Comparison of ENCODE assay signal across 14 cellular contexts in the genomic region with DNA sequence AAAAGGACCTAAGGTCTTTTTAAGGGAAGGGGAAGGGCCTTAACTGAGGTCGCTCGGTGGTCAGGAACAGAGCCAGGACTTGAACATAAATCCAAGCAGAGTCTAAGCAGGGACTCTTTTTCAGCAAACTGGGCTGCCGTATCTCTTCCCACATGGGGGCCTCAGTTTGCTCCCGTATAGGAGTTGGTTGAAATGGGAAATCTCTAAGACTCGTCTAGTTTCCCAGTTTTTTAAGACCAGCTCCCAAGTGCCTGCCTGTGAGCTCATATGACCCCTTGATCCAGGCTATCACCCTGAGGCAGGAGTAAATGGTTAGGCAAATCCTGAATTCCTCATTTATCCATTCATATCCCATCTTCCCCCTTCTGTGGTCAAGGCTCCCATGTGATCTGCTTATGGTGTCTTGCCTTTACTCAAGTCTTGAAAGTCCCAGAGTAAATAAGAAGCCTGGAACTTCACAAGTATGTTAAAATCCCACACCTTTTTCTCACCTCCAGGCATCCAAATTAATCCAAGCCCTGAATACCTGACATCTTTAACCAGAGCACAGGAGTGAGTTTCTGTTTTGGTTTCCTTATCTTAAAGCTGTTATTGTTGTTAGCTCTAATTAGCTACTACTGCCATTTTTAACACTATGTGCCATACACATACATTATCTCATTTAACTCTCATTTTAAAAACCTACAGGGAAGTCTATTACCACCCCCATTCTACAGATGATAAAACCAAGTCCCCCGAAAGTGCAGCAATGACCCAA. TPM values are rescaled to one million over a fixed set of nuclear protein-coding genes. Genes with fewer than 3 reads are reported as not detected.
DNase-seq lines count a peak whose midpoint lies in the region; ATAC-seq and TF ChIP-seq lines count a peak whose summit lies in the region.
"Had no signal": no experiment of that assay in that cellular context is flagged by ENCODE, and none has a peak within 500 bp of the region (broad histone marks: within the 10 kb centered on the region; RNA-seq: fewer than 3 reads in every experiment).

No MANE protein-coding gene starts in this region.

- H3K9me3 ChIP-seq in PC-3 (ENCODE audit: low read length) (no peaks in the 10 kb centered on the region), esophagus (ENCODE audit: control insufficient read depth in 2 of 2, insufficient read depth in 1 of 2, low read depth in 1 of 2, low read length in 1 of 2) (peaks cover 0 to 1% of the 10 kb centered on the region in 2 donors), tibial artery (no peaks in the 10 kb centered on the region)

- no peak for TF ChIP-seq POLR2A in erythroblast (IDR thresholded peaks at IDR 0.05; ENCODE audit: low read length)

- H2AFZ ChIP-seq in PC-3 (ENCODE audit: low read length): no peak overlapping the region

- H3K9ac ChIP-seq in PC-3 (ENCODE audit: low read length): no peak overlapping the region

- ATAC-seq in PC-3 (no peak), HG02885 (IDR thresholded peaks at IDR 0.05; ENCODE audit: poor library complexity, unreplicated experiment) (no peak)

- DNase-seq in COLO829 (ENCODE audit: low spot score): peak; percentile 5
- no peak for DNase-seq in PC-3
- peak; percentile 53 for DNase-seq in renal cortical epithelial cell (ENCODE audit: low read depth)
- DNase-seq in erythroblast (lab: John Stamatoyannopoulos, UW): no peak
- no peak for DNase-seq in tibial artery
- DNase-seq in NK-92 treated with Interleukin-12 subunit alpha and Interleukin-12 subunit beta, amount 100 ng/mL, for 24 hours (lab: John Stamatoyannopoulos, UW): no peak
- DNase-seq: activated B cell treated with CpG ODN at 0.5 μM for 24 hours, anterior cingulate cortex, midbrain, NCI-H1105 treated with DMSO at 0.1 percent for 48 hours had no signal

- POLR2A ChIA-PET in PC-3 (lab: Charles Lee; ENCODE audit: unreplicated experiment): no interaction called here

- H3K4me3 ChIP-seq in PC-3 (ENCODE audit: low read length) (no peak overlapping the region), esophagus (ENCODE audit: low read depth in 1 of 2, low read length in 2 of 2) (no peak overlapping the region), tibial artery (no peak overlapping the region)
- H3K4me3 ChIP-seq: SK-N-MC had no signal

- no peaks in the 10 kb centered on the region for H3K27me3 ChIP-seq in PC-3 (ENCODE audit: low read length)
- no peaks in the 10 kb centered on the region for H3K27me3 ChIP-seq in esophagus (ENCODE audit: control insufficient read depth in 1 of 2, insufficient read depth in 2 of 2, low read length in 2 of 2)
- H3K27me3 ChIP-seq in tibial artery: no peaks in the 10 kb centered on the region

- intact Hi-C loops in PC-3 (cut with micrococcal nuclease): no loop called here
- intact Hi-C loops in tibial artery (cut with DNase I; ENCODE audit: low total_unique reads): no loop called here

- H3K27ac ChIP-seq in PC-3 (ENCODE audit: low read length): peak overlapping the region; percentile 1; the same call in 1 of the 2 replicates
- peak overlapping the region; percentile 36 to 82 for H3K27ac ChIP-seq in esophagus (ENCODE audit: low read depth in 2 of 2, low read length in 1 of 2)
- peak overlapping the region in 1 of 2 donors; percentile 26 for H3K27ac ChIP-seq in tibial artery
- H3K27ac ChIP-seq: SK-N-MC had no signal

- CTCF ChIA-PET in PC-3 (lab: Charles Lee): interaction anchor here (0.6 to 0.7 kb wide), 2 partner anchors 25 to 62 kb away, joined by 3 to 7 read pairs; no protein-coding TSS in a partner anchor

- no peaks in the 10 kb centered on the region for H3K9me2 ChIP-seq in PC-3 (replicated peaks; ENCODE audit: low read length)

- H3K4me1 ChIP-seq in PC-3 (ENCODE audit: insufficient read depth, low read length): peaks cover 28% of the 10 kb centered on the region
- peaks cover 19 to 45% of the 10 kb centered on the region in 2 donors for H3K4me1 ChIP-seq in esophagus (ENCODE audit: control insufficient read depth in 2 of 2, insufficient read depth in 2 of 2, low read length in 1 of 2)
- peaks cover 0 to 24% (median 14%) of the 10 kb centered on the region in 4 donors for H3K4me1 ChIP-seq in tibial artery

- WGBS in esophagus, 2 donors: 53 to 60% methylated on average over 6 of the region's 6 CpGs

- H3K79me2 ChIP-seq in PC-3 (ENCODE audit: low read length): no peaks in the 10 kb centered on the region

- no peak overlapping the region for H3K4me2 ChIP-seq in PC-3 (ENCODE audit: low read length)

- H3K36me3 ChIP-seq in PC-3 (ENCODE audit: low read depth, low read length): no peaks in the 10 kb centered on the region
- no peaks in the 10 kb centered on the region for H3K36me3 ChIP-seq in esophagus (ENCODE audit: control insufficient read depth in 2 of 2, insufficient read depth in 2 of 2, low read length in 1 of 2)
- no peaks in the 10 kb centered on the region for H3K36me3 ChIP-seq in tibial artery

- BruUV-seq in PC-3 (replicated peaks; lab: Mats Ljungman, UMichigan): no TSS peak

- no peak for TF ChIP-seq CTCF in PC-3 (conservative IDR thresholded peaks at IDR 0.05; ENCODE audit: low read depth, low read length)
- no peak for TF ChIP-seq CTCF in tibial artery (IDR thresholded peaks at IDR 0.05)

- H4K20me1 ChIP-seq in PC-3 (ENCODE audit: low read length): no peaks in the 10 kb centered on the region

- no peaks in the 10 kb centered on the region for H3F3A ChIP-seq in PC-3 (ENCODE audit: low read length, unreplicated experiment)

RNA-seq across cellular contexts. Expression of gene ARSI, which starts 3.0 kb away (rescaled TPM):
- 5.9 and 6.3 TPM in 2 replicates for total RNA-seq in PC-3 (2014; rRNA removed)
- polyA plus RNA-seq in esophagus: 1 to 10 TPM in 1 of 2 donors, under 1 TPM in 1; 0.77 to 1.6 TPM
- total RNA-seq in renal cortical epithelial cell: 7.3 and 11.7 TPM in 2 replicates
- total RNA-seq: activated B cell treated with CpG ODN at 0.5 μM for 24 hours had no signal
- polyA plus RNA-seq: CD14-positive monocyte had no signal

RNA-seq across cellular contexts. Expression of gene CAMK2A, which starts 10.2 kb away (rescaled TPM):
- total RNA-seq in PC-3 (2014; rRNA removed) (0.15 TPM in 1 of 2 replicates, not detected in the other), renal cortical epithelial cell (0.15 TPM in 1 of 2 replicates, not detected in the other)
- under 1 TPM; 0.11 to 0.24 TPM for polyA plus RNA-seq in esophagus
- total RNA-seq: activated B cell treated with CpG ODN at 0.5 μM for 24 hours had no signal
- polyA plus RNA-seq: CD14-positive monocyte had no signal

RNA-seq across cellular contexts. Expression of gene TCOF1, which starts 57.7 kb away (rescaled TPM):
- total RNA-seq in PC-3 (2014; rRNA removed) (113 and 149 TPM in 2 replicates), renal cortical epithelial cell (11.6 and 22.0 TPM in 2 replicates)
- polyA plus RNA-seq in esophagus: 10 to 100 TPM; 13.0 to 13.5 TPM

Comparison
In these comparisons a context has a peak if more than half of its experiments do, and no peak if none do; other contexts are left out.
1. DNase-seq: peak in COLO829 (single experiment) and renal cortical epithelial cell (single experiment); none in PC-3 (single experiment), erythroblast (0 of 2), tibial artery (0 of 2) and NK-92 treated with Interleukin-12 subunit alpha and Interleukin-12 subunit beta, amount 100 ng/mL, for 24 hours (single experiment).